ENCODE assay signal across 18 cellular contexts in genomic region chr12:2765608-2766007, GRCh38. TPM values are rescaled to one million over a fixed set of nuclear protein-coding genes. Genes with fewer than 3 reads are reported as not detected.
DNase-seq lines count a peak whose midpoint lies in the region; ATAC-seq, FAIRE-seq and TF ChIP-seq lines count a peak whose summit lies in the region.
"Had no signal": no experiment of that assay in that cellular context is flagged by ENCODE, and none has a peak within 500 bp of the region (broad histone marks: within the 10 kb centered on the region; RNA-seq: fewer than 3 reads in every experiment).

No MANE protein-coding gene starts in this region.

- no peak for TF ChIP-seq POLR2A in body of pancreas (IDR thresholded peaks at IDR 0.05)

- no peaks in the 10 kb centered on the region for H3K36me3 Mint-ChIP-seq in H9 (ENCODE audit: insufficient read depth in 1 of 3, low read depth in 3 of 3)

- no peak overlapping the region for H4K5ac ChIP-seq in H9 (ENCODE audit: insufficient read length, low read depth, low read length)

- no peak overlapping the region for H3K56ac ChIP-seq in H9 (ENCODE audit: insufficient read length, low read depth, low read length)

- H3K27me3 ChIP-seq in H9 (ENCODE audit: insufficient read depth, low read length) (no peaks in the 10 kb centered on the region), body of pancreas (no peaks in the 10 kb centered on the region), pancreas (no peaks in the 10 kb centered on the region)

- H3K79me2 ChIP-seq in H9 (ENCODE audit: insufficient read depth, low read length), result no peaks in the 10 kb centered on the region

- no peak for ATAC-seq in body of pancreas
- no peak for ATAC-seq in pancreas
- no peak for ATAC-seq in GM21528 (IDR thresholded peaks at IDR 0.05; ENCODE audit: low FRiP score, unreplicated experiment)
- ATAC-seq: CD8-positive, alpha-beta T cell; GM12878; HCT116 had no signal

- peaks cover 9% of the 10 kb centered on the region for H3K27me3 Mint-ChIP-seq in H9 (ENCODE audit: low read depth)

- H2AFZ ChIP-seq in H9 (ENCODE audit: low read length), result no peak overlapping the region

- no peaks in the 10 kb centered on the region for H3K23me2 ChIP-seq in H9 (ENCODE audit: insufficient read length, low read depth, low read length, poor library complexity, severe bottlenecking)

- WGBS in H9 (ENCODE audit: extremely low coverage, insufficient read length, low lambda C conversion rate), result no CpG with 5 or more reads among the region's 6 CpGs
- WGBS in body of pancreas, 2 donors, result 57 to 68% methylated on average over 6 of the region's 6 CpGs
- 58 to 64% methylated on average over 6 of the region's 6 CpGs for WGBS in pancreas, 2 donors

- H3K14ac ChIP-seq in H9 (ENCODE audit: insufficient read depth, low read length), result no peak overlapping the region

- H3K9ac ChIP-seq in H9 (ENCODE audit: extremely low read depth, insufficient read length, low read length), result no peak overlapping the region

- H3K27ac ChIP-seq in H9 (ENCODE audit: insufficient read length, low read depth, low read length) (no peak overlapping the region), body of pancreas (peak overlapping the region; percentile 79 to 86 (median 84)), pancreas (peak overlapping the region; percentile 16 to 64 (median 56))

- intact Hi-C loops in body of pancreas (cut with DNase I), result no loop called here
- intact Hi-C loops in pancreas (cut with DNase I), result no loop called here

- no peak overlapping the region for H2BK120ac ChIP-seq in H9 (ENCODE audit: low read depth, low read length, poor library complexity, severe bottlenecking)

- no peak overlapping the region for H2AK5ac ChIP-seq in H9 (ENCODE audit: insufficient read length, low read length)

- no peak overlapping the region for H3K4me3 ChIP-seq in body of pancreas
- H3K4me3 ChIP-seq in pancreas, result no peak overlapping the region
- H3K4me3 ChIP-seq: GM12878 had no signal

- H3K9me3 ChIP-seq in H9 (ENCODE audit: control insufficient read depth, low read depth, low read length), result no peaks in the 10 kb centered on the region
- H3K9me3 ChIP-seq in body of pancreas, result no peaks in the 10 kb centered on the region
- H3K9me3 ChIP-seq in pancreas, result no peaks in the 10 kb centered on the region
- H3K9me3 ChIP-seq: Caco-2 had no signal

- H4K8ac ChIP-seq in H9 (replicated peaks; ENCODE audit: insufficient read length, low read depth, low read length), result no peak overlapping the region

- no peak overlapping the region for H3K4me2 ChIP-seq in H9 (ENCODE audit: insufficient read depth, insufficient read length, low read length)

- no peak overlapping the region for H2BK12ac ChIP-seq in H9 (ENCODE audit: insufficient read length, low read depth, low read length)

- FAIRE-seq in pancreas (lab: Jason Lieb, UNC), result no peak
- FAIRE-seq: GM12878, GM19239 had no signal

- H3K9me3 Mint-ChIP-seq in H9, result peaks cover under 1 to 3% of the 10 kb centered on the region in 2 experiments; a peak in 2 of 5 replicates
- H3K9me3 Mint-ChIP-seq: CD8-positive, alpha-beta T cell had no signal

- H2BK15ac ChIP-seq in H9 (ENCODE audit: low read depth, low read length), result no peak overlapping the region

- H3K27ac Mint-ChIP-seq in H9, result no peak overlapping the region
- H3K27ac Mint-ChIP-seq: CD8-positive, alpha-beta T cell had no signal

- TF ChIP-seq CTCF in H9 (conservative IDR thresholded peaks at IDR 0.05) (no peak), body of pancreas (IDR thresholded peaks at IDR 0.05) (no peak), pancreas (IDR thresholded peaks at IDR 0.05) (no peak)

- H2BK20ac ChIP-seq in H9 (ENCODE audit: low read depth, low read length, poor library complexity, severe bottlenecking), result no peak overlapping the region

- DNase-seq in H9, result peak; percentile 28
- DNase-seq in body of pancreas, result no peak
- DNase-seq in pancreas, result no peak
- no peak for DNase-seq in NCI-H2196 (lab: John Stamatoyannopoulos, UW; ENCODE audit: unreplicated experiment)
- DNase-seq in hippocampal formation (lab: John Stamatoyannopoulos, UW), result no peak
- DNase-seq: C1 segment of cervical spinal cord; Caco-2; CD4-positive, CD25-positive, alpha-beta regulatory T cell; DMS153; DND-41; GDM1; GOT3; H7 had no signal

- H4K20me1 ChIP-seq in H9 (ENCODE audit: control insufficient read depth, insufficient read depth, insufficient read length), result no peaks in the 10 kb centered on the region

- no peak overlapping the region for H3K23ac ChIP-seq in H9 (ENCODE audit: insufficient read length, low read depth, low read length)

- H3K4me3 Mint-ChIP-seq in H9, result no peak overlapping the region
- H3K4me3 Mint-ChIP-seq: CD8-positive, alpha-beta T cell had no signal

- no peaks in the 10 kb centered on the region for H3K36me3 ChIP-seq in body of pancreas (replicated peaks in 1 of 2; ENCODE audit: insufficient read depth in 1 of 2, low read depth in 2 of 2)
- no peaks in the 10 kb centered on the region for H3K36me3 ChIP-seq in pancreas

- no peak overlapping the region for H3K18ac ChIP-seq in H9 (ENCODE audit: insufficient read length, low read depth, low read length)

- no peaks in the 10 kb centered on the region for H3K79me1 ChIP-seq in H9 (ENCODE audit: insufficient read depth, low read depth, low read length, poor library complexity, severe bottlenecking)

- H3K4ac ChIP-seq in H9 (ENCODE audit: low read depth, low read length), result no peak overlapping the region

- H3T11ph ChIP-seq in H9 (ENCODE audit: low read length), result no peak overlapping the region

- peaks cover 10 to 11% of the 10 kb centered on the region in 2 experiments for H3K4me1 Mint-ChIP-seq in H9

- H4K91ac ChIP-seq in H9 (ENCODE audit: insufficient read length, low read depth, low read length), result no peak overlapping the region

- H3K4me1 ChIP-seq in H9 (ENCODE audit: insufficient read depth, low read length), result peaks cover 4% of the 10 kb centered on the region; the same call in 1 of the 2 replicates
- peaks cover 59% of the 10 kb centered on the region for H3K4me1 ChIP-seq in body of pancreas
- peaks cover 25 to 27% (median 25%) of the 10 kb centered on the region in 3 donors for H3K4me1 ChIP-seq in pancreas
- H3K4me1 ChIP-seq: Caco-2 had no signal

- no peak overlapping the region for H2BK5ac ChIP-seq in H9 (ENCODE audit: insufficient read length, low read length)

RNA-seq across cellular contexts. Expression of gene FKBP4, which starts 29.2 kb away (rescaled TPM):
- 221 and 237 TPM in 2 replicates for total RNA-seq in H9 (2021)
- total RNA-seq in body of pancreas, result 10 to 100 TPM; 29.0 to 29.8 TPM
- 10 to 100 TPM; 45.5 to 72.8 (median 51.0) TPM for total RNA-seq in pancreas
- 10 to 100 TPM; 24.2 to 31.4 TPM for polyA plus RNA-seq in pancreas

RNA-seq across cellular contexts. Expression of gene ITFG2, which starts 46.9 kb away (rescaled TPM):
- total RNA-seq in H9 (2021), result 32.7 and 41.6 TPM in 2 replicates
- 10 to 100 TPM; 32.4 to 65.9 TPM for total RNA-seq in body of pancreas
- total RNA-seq in pancreas, result 10 to 100 TPM; 17.0 to 30.1 (median 20.5) TPM
- polyA plus RNA-seq in pancreas, result 10 to 100 TPM; 42.2 to 51.6 TPM
